Comparison of ENCODE assay signal across 1 cellular context in the genomic region with DNA sequence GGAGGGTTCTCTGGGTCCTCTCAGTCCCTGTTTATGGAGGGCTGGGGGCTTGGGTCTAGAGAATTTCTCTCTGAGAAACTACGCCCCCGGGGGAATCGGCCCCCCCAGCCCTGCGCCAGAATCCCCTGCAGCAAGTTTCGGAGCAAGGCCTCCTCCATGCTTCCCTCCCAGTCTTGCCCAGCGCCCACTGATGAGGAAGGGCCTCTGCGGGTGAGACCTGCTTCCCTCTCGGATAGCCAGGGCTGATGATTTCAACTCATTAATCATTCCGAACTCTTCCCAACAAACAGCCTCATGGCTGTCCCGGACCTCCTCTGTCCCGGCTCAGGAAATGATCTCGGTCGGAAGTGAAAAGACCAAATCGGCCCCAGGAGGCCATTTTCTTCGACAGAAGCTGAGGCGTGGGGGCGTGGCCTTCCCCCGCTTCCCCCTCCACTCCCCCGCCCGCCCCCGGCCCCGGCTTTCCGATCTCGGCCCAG.
A peak's percentile ranks its signal among the peaks of the same experiment; 100 is the strongest.
TF ChIP-seq lines count a peak whose summit lies in the region.

No MANE protein-coding gene starts in this region.

TF ChIP-seq in HepG2, 621 proteins besides CTCF, POLR2A, EP300 and RAD21 (continued from another document and continues in another):
- TF ChIP-seq, protein P1, sequence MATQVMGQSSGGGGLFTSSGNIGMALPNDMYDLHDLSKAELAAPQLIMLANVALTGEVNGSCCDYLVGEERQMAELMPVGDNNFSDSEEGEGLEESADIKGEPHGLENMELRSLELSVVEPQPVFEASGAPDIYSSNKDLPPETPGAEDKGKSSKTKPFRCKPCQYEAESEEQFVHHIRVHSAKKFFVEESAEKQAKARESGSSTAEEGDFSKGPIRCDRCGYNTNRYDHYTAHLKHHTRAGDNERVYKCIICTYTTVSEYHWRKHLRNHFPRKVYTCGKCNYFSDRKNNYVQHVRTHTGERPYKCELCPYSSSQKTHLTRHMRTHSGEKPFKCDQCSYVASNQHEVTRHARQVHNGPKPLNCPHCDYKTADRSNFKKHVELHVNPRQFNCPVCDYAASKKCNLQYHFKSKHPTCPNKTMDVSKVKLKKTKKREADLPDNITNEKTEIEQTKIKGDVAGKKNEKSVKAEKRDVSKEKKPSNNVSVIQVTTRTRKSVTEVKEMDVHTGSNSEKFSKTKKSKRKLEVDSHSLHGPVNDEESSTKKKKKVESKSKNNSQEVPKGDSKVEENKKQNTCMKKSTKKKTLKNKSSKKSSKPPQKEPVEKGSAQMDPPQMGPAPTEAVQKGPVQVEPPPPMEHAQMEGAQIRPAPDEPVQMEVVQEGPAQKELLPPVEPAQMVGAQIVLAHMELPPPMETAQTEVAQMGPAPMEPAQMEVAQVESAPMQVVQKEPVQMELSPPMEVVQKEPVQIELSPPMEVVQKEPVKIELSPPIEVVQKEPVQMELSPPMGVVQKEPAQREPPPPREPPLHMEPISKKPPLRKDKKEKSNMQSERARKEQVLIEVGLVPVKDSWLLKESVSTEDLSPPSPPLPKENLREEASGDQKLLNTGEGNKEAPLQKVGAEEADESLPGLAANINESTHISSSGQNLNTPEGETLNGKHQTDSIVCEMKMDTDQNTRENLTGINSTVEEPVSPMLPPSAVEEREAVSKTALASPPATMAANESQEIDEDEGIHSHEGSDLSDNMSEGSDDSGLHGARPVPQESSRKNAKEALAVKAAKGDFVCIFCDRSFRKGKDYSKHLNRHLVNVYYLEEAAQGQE (IDR thresholded peaks at IDR 0.05; ENCODE audit: borderline replicate concordance in 1 of 2, low read depth in 1 of 2, low read length in 2 of 2) = no peak
- TF ChIP-seq NFKBIZ (CRISPR knock-in tag; IDR thresholded peaks at IDR 0.05) (no peak), PAXIP1 (CRISPR knock-in tag; conservative IDR thresholded peaks at IDR 0.05) (no peak), ISL2 (CRISPR knock-in tag; IDR thresholded peaks at IDR 0.05) (no peak), SP5 (CRISPR knock-in tag; IDR thresholded peaks at IDR 0.05; ENCODE audit: borderline replicate concordance, low read depth) (no peak), FLYWCH1 (CRISPR knock-in tag; IDR thresholded peaks at IDR 0.05) (no peak), TBX2 (CRISPR knock-in tag; IDR thresholded peaks at IDR 0.05; ENCODE audit: borderline replicate concordance) (no peak), SNAPC2 (CRISPR knock-in tag; IDR thresholded peaks at IDR 0.05) (no peak), BRD4 (CRISPR knock-in tag; IDR thresholded peaks at IDR 0.05) (no peak), NFE2L1 (CRISPR knock-in tag; IDR thresholded peaks at IDR 0.05; ENCODE audit: borderline replicate concordance) (no peak), ZFX (CRISPR knock-in tag; IDR thresholded peaks at IDR 0.05; ENCODE audit: low read depth) (peak; percentile 88; the same call in 1 of the 2 replicates), ZNF670 (CRISPR knock-in tag; IDR thresholded peaks at IDR 0.05; ENCODE audit: borderline replicate concordance) (no peak), SMC3 (IDR thresholded peaks at IDR 0.05; ENCODE audit: low read length) (no peak), TAF15 (IDR thresholded peaks at IDR 0.05; ENCODE audit: low read depth, low read length, poor library complexity, severe bottlenecking) (no peak), ZNF143 (CRISPR knock-in tag; IDR thresholded peaks at IDR 0.05) (no peak), MIER2 (CRISPR knock-in tag; IDR thresholded peaks at IDR 0.05) (no peak), FOXO1 (CRISPR knock-in tag; IDR thresholded peaks at IDR 0.05) (no peak), MTA3 (CRISPR knock-in tag; IDR thresholded peaks at IDR 0.05) (no peak), NCOA2 (CRISPR knock-in tag; IDR thresholded peaks at IDR 0.05) (no peak), HDAC6 (IDR thresholded peaks at IDR 0.05; ENCODE audit: low read depth, low read length) (no peak), ZFP1 (CRISPR knock-in tag; IDR thresholded peaks at IDR 0.05) (0 out of 2 replicates have a peak, but pooled peaks have one; percentile 7), SPEN (CRISPR knock-in tag; IDR thresholded peaks at IDR 0.05; ENCODE audit: low read depth) (no peak), HOXA7 (CRISPR knock-in tag; IDR thresholded peaks at IDR 0.05) (no peak), SIN3A (IDR thresholded peaks at IDR 0.05; ENCODE audit: borderline replicate concordance, low read depth, low read length) (peak; percentile 53; the same call in 1 of the 2 replicates), FOXA3 (CRISPR knock-in tag; IDR thresholded peaks at IDR 0.05) (no peak), KAT8 (CRISPR knock-in tag; IDR thresholded peaks at IDR 0.05) (no peak), MAF1 (CRISPR knock-in tag; IDR thresholded peaks at IDR 0.05; ENCODE audit: borderline replicate concordance) (no peak), MIER3 (CRISPR knock-in tag; IDR thresholded peaks at IDR 0.05; ENCODE audit: borderline replicate concordance) (no peak), JUND (CRISPR knock-in tag; IDR thresholded peaks at IDR 0.05) (peak; percentile 38; the same call in 1 of the 2 replicates), MEF2D (CRISPR knock-in tag; IDR thresholded peaks at IDR 0.05) (no peak), ZNF253 (CRISPR knock-in tag; IDR thresholded peaks at IDR 0.05; ENCODE audit: borderline replicate concordance) (no peak), ZNF234 (CRISPR knock-in tag; conservative IDR thresholded peaks at IDR 0.05) (no peak), JARID2 (CRISPR knock-in tag; IDR thresholded peaks at IDR 0.05; ENCODE audit: insufficient replicate concordance) (no peak), TIGD3 (CRISPR knock-in tag; IDR thresholded peaks at IDR 0.05; ENCODE audit: borderline replicate concordance) (no peak), SOX5 (CRISPR knock-in tag; IDR thresholded peaks at IDR 0.05; ENCODE audit: borderline replicate concordance) (no peak), ZNF335 (CRISPR knock-in tag; IDR thresholded peaks at IDR 0.05) (no peak), ZNF761 (CRISPR knock-in tag; conservative IDR thresholded peaks at IDR 0.05) (peak; percentile 51; the same call in 1 of the 2 replicates), ZNF790 (CRISPR knock-in tag; IDR thresholded peaks at IDR 0.05; ENCODE audit: borderline replicate concordance) (no peak), POLR2AphosphoS2 (IDR thresholded peaks at IDR 0.05; ENCODE audit: low read depth, low read length) (no peak), RFXAP (CRISPR knock-in tag; IDR thresholded peaks at IDR 0.05; ENCODE audit: borderline replicate concordance) (no peak), NCOA1 (CRISPR knock-in tag; IDR thresholded peaks at IDR 0.05) (0 out of 2 replicates have a peak, but pooled peaks have one; percentile 22), ZNF138 (CRISPR knock-in tag; IDR thresholded peaks at IDR 0.05; ENCODE audit: low read depth) (no peak), POGZ (CRISPR knock-in tag; IDR thresholded peaks at IDR 0.05) (no peak), AGO2 (optimal IDR thresholded peaks at IDR 0.05; ENCODE audit: low read depth, low read length) (peak; percentile 27)
- TF ChIP-seq, protein P2, sequence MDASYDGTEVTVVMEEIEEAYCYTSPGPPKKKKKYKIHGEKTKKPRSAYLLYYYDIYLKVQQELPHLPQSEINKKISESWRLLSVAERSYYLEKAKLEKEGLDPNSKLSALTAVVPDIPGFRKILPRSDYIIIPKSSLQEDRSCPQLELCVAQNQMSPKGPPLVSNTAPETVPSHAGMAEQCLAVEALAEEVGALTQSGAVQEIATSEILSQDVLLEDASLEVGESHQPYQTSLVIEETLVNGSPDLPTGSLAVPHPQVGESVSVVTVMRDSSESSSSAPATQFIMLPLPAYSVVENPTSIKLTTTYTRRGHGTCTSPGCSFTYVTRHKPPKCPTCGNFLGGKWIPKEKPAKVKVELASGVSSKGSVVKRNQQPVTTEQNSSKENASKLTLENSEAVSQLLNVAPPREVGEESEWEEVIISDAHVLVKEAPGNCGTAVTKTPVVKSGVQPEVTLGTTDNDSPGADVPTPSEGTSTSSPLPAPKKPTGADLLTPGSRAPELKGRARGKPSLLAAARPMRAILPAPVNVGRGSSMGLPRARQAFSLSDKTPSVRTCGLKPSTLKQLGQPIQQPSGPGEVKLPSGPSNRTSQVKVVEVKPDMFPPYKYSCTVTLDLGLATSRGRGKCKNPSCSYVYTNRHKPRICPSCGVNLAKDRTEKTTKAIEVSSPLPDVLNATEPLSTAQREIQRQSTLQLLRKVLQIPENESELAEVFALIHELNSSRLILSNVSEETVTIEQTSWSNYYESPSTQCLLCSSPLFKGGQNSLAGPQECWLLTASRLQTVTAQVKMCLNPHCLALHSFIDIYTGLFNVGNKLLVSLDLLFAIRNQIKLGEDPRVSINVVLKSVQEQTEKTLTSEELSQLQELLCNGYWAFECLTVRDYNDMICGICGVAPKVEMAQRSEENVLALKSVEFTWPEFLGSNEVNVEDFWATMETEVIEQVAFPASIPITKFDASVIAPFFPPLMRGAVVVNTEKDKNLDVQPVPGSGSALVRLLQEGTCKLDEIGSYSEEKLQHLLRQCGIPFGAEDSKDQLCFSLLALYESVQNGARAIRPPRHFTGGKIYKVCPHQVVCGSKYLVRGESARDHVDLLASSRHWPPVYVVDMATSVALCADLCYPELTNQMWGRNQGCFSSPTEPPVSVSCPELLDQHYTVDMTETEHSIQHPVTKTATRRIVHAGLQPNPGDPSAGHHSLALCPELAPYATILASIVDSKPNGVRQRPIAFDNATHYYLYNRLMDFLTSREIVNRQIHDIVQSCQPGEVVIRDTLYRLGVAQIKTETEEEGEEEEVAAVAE (CRISPR knock-in tag; IDR thresholded peaks at IDR 0.05; ENCODE audit: borderline replicate concordance) = no peak
- TF ChIP-seq, protein P3, sequence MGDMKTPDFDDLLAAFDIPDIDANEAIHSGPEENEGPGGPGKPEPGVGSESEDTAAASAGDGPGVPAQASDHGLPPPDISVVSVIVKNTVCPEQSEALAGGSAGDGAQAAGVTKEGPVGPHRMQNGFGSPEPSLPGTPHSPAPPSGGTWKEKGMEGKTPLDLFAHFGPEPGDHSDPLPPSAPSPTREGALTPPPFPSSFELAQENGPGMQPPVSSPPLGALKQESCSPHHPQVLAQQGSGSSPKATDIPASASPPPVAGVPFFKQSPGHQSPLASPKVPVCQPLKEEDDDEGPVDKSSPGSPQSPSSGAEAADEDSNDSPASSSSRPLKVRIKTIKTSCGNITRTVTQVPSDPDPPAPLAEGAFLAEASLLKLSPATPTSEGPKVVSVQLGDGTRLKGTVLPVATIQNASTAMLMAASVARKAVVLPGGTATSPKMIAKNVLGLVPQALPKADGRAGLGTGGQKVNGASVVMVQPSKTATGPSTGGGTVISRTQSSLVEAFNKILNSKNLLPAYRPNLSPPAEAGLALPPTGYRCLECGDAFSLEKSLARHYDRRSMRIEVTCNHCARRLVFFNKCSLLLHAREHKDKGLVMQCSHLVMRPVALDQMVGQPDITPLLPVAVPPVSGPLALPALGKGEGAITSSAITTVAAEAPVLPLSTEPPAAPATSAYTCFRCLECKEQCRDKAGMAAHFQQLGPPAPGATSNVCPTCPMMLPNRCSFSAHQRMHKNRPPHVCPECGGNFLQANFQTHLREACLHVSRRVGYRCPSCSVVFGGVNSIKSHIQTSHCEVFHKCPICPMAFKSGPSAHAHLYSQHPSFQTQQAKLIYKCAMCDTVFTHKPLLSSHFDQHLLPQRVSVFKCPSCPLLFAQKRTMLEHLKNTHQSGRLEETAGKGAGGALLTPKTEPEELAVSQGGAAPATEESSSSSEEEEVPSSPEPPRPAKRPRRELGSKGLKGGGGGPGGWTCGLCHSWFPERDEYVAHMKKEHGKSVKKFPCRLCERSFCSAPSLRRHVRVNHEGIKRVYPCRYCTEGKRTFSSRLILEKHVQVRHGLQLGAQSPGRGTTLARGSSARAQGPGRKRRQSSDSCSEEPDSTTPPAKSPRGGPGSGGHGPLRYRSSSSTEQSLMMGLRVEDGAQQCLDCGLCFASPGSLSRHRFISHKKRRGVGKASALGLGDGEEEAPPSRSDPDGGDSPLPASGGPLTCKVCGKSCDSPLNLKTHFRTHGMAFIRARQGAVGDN (CRISPR knock-in tag; IDR thresholded peaks at IDR 0.05) = peak; percentile 79
- TF ChIP-seq, protein P4, sequence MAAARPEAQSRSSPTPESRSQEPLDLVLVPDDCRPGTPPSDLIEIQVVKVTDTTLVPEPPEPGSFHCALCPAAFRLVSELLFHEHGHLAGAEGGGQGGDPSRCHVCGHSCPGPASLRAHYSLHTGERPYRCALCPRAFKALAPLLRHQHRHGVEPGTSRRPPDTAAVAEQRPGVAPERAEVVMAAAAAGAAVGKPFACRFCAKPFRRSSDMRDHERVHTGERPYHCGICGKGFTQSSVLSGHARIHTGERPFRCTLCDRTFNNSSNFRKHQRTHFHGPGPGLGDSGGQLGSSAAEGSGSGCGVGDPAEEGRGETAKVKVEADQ (CRISPR knock-in tag; IDR thresholded peaks at IDR 0.05; ENCODE audit: borderline replicate concordance) = 0 out of 2 replicates have a peak, but pooled peaks have one; percentile 9
